Comparison of ENCODE assay signal across 11 cellular contexts in the genomic region with DNA sequence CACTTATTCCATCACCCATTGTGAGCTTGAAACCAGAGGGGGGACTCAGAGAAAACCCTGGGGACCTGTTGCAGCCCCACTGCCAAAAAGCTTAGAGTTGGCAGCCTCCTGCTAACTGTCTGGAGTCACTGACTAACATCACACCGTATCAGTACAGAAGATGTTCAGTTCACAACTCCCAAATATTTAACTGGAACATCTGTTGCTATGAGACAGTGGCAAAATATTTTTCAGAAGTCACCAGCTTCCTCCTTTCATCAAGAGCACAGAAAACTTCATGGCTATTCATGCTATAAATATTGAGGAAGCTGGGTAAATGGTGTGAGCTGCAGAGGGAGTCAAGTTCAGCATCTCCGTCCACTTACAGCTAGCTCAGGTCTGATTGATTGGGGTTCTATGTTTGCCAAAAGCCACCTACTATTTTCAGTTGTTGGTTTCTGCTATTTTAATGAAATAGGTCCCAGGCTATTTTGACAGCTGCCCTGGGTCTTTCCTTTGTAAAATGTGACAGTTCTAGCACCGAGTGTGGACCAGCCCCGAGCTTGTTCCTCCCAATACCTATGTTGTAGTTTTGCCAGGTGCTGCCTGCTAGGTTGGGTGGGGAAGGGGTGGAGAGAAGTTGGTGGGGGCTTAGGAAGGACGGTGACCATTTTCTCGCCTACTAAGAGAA. TPM values are rescaled to one million over a fixed set of nuclear protein-coding genes. Genes with fewer than 3 reads are reported as not detected.
DNase-seq lines count a peak whose midpoint lies in the region; ATAC-seq and TF ChIP-seq lines count a peak whose summit lies in the region.
"Had no signal": no experiment of that assay in that cellular context is flagged by ENCODE, and none has a peak within 500 bp of the region (broad histone marks: within the 10 kb centered on the region; RNA-seq: fewer than 3 reads in every experiment).

No MANE protein-coding gene starts in this region.

- H3K27me3 ChIP-seq in ascending aorta (no peaks in the 10 kb centered on the region), left ventricle myocardium inferior (ENCODE audit: low read depth) (no peaks in the 10 kb centered on the region)

- H3K9me3 ChIP-seq in ascending aorta (no peaks in the 10 kb centered on the region), left ventricle myocardium inferior (replicated peaks) (no peaks in the 10 kb centered on the region)
- H3K9me3 ChIP-seq: HAP-1 had no signal

- peaks cover 10 to 36% of the 10 kb centered on the region in 2 donors for H3K4me1 ChIP-seq in ascending aorta
- peaks cover 88% of the 10 kb centered on the region for H3K4me1 ChIP-seq in left ventricle myocardium inferior
- H3K4me1 ChIP-seq: HAP-1 had no signal

- H3K4me3 Mint-ChIP-seq in stimulated activated naive B cell treated with anti-CD40 and anti-IgM and Interleukin-4, amounts not matched to agents 10 μg/mL and 1 μg/mL and 100 μg/mL, for 72 hours: no peak overlapping the region
- H3K4me3 Mint-ChIP-seq: activated naive CD4-positive, alpha-beta T cell treated with anti-CD3 and anti-CD28 coated beads, Interleukin-2, amount 50 U/mL, for 24 hours; T-cell had no signal

- no peak for DNase-seq in ascending aorta (ENCODE audit: low spot score in 2 of 2)
- DNase-seq in left ventricle myocardium inferior: no peak
- DNase-seq in stimulated activated naive B cell treated with anti-CD40 and anti-IgM and Interleukin-4, amounts not matched to agents 10 μg/mL and 1 μg/mL and 100 μg/mL, for 72 hours: no peak
- DNase-seq in activated gamma-delta T cell treated with Interleukin-2 at 50 U/mL for 16 hours: no peak
- DNase-seq in NCI-H2107 (lab: John Stamatoyannopoulos, UW): no peak
- DNase-seq in NK-92 treated with Interleukin-12 subunit alpha and Interleukin-12 subunit beta, amount 100 ng/mL, for 24 hours (lab: John Stamatoyannopoulos, UW): no peak
- DNase-seq: T-cell had no signal

- peaks cover 36 to 67% of the 10 kb centered on the region in 2 donors for H3K4me1 Mint-ChIP-seq in stimulated activated naive B cell treated with anti-CD40 and anti-IgM and Interleukin-4, amounts not matched to agents 10 μg/mL and 1 μg/mL and 100 μg/mL, for 72 hours
- H3K4me1 Mint-ChIP-seq: activated naive CD4-positive, alpha-beta T cell treated with anti-CD3 and anti-CD28 coated beads, Interleukin-2, amount 50 U/mL, for 24 hours had no signal

- H3K4me3 ChIP-seq in ascending aorta (peak overlapping the region in 1 of 2 donors; percentile 9), left ventricle myocardium inferior (peak overlapping the region; percentile 15)
- H3K4me3 ChIP-seq: HAP-1 had no signal

- H3K36me3 ChIP-seq in ascending aorta (peaks cover 11 to 48% of the 10 kb centered on the region in 2 donors), left ventricle myocardium inferior (peaks cover 49% of the 10 kb centered on the region)

- peak overlapping the region; percentile 81 for H3K27ac Mint-ChIP-seq in stimulated activated naive B cell treated with anti-CD40 and anti-IgM and Interleukin-4, amounts not matched to agents 10 μg/mL and 1 μg/mL and 100 μg/mL, for 72 hours
- H3K27ac Mint-ChIP-seq: activated naive CD4-positive, alpha-beta T cell treated with anti-CD3 and anti-CD28 coated beads, Interleukin-2, amount 50 U/mL, for 24 hours; T-cell had no signal

- TF ChIP-seq CTCF in ascending aorta (IDR thresholded peaks at IDR 0.05) (no peak), left ventricle myocardium inferior (IDR thresholded peaks at IDR 0.05; ENCODE audit: borderline replicate concordance) (no peak)

- H3K27ac ChIP-seq in ascending aorta (peak overlapping the region; percentile 22 to 66), left ventricle myocardium inferior (replicated peaks) (peak overlapping the region; percentile 81)

- no peaks in the 10 kb centered on the region for H3K27me3 Mint-ChIP-seq in stimulated activated naive B cell treated with anti-CD40 and anti-IgM and Interleukin-4, amounts not matched to agents 10 μg/mL and 1 μg/mL and 100 μg/mL, for 72 hours
- H3K27me3 Mint-ChIP-seq: activated naive CD4-positive, alpha-beta T cell treated with anti-CD3 and anti-CD28 coated beads, Interleukin-2, amount 50 U/mL, for 24 hours; T-cell had no signal

- ATAC-seq in HG02981 (IDR thresholded peaks at IDR 0.05; ENCODE audit: unreplicated experiment): peak; percentile 33
- ATAC-seq in stimulated activated naive B cell treated with anti-CD40 and anti-IgM and Interleukin-4, amounts not matched to agents 10 μg/mL and 1 μg/mL and 100 μg/mL, for 72 hours (replicated peaks): peak; percentile 44 to 61
- ATAC-seq in GM21786 (IDR thresholded peaks at IDR 0.05; ENCODE audit: unreplicated experiment): no peak

- intact Hi-C loops in ascending aorta (cut with DNase I): loop anchor here (10.0 kb wide), 1 partner anchor 567 kb away; a partner anchor contains a TSS
- intact Hi-C loops in left ventricle myocardium inferior (cut with micrococcal nuclease): no loop called here

- H3K36me3 Mint-ChIP-seq in stimulated activated naive B cell treated with anti-CD40 and anti-IgM and Interleukin-4, amounts not matched to agents 10 μg/mL and 1 μg/mL and 100 μg/mL, for 72 hours: peaks cover 10 to 29% of the 10 kb centered on the region in 2 donors

- H3K9me3 Mint-ChIP-seq in stimulated activated naive B cell treated with anti-CD40 and anti-IgM and Interleukin-4, amounts not matched to agents 10 μg/mL and 1 μg/mL and 100 μg/mL, for 72 hours: no peaks in the 10 kb centered on the region
- H3K9me3 Mint-ChIP-seq: activated naive CD4-positive, alpha-beta T cell treated with anti-CD3 and anti-CD28 coated beads, Interleukin-2, amount 50 U/mL, for 24 hours had no signal

RNA-seq across cellular contexts. Expression of a gene that starts 9.8 kb away (rescaled TPM):
- total RNA-seq in ascending aorta (800 TPM), left ventricle myocardium inferior (81.5 TPM)

RNA-seq across cellular contexts. Expression of a gene that starts 59.2 kb away (rescaled TPM):
- total RNA-seq in ascending aorta: 31.5 TPM
- total RNA-seq in left ventricle myocardium inferior: 136 TPM
